19 cellular contexts compared by ENCODE assay signal in genomic region chr18:77139619-77140018, GRCh38. TPM values are rescaled to one million over a fixed set of nuclear protein-coding genes. Genes with fewer than 3 reads are reported as not detected.
DNase-seq lines count a peak whose midpoint lies in the region; ATAC-seq and TF ChIP-seq lines count a peak whose summit lies in the region.
"Had no signal": no experiment of that assay in that cellular context is flagged by ENCODE, and none has a peak within 500 bp of the region (broad histone marks: within the 10 kb centered on the region; RNA-seq: fewer than 3 reads in every experiment).

No MANE protein-coding gene starts in this region.

- H3K4me1 ChIP-seq in CD4-positive, CD25-positive, alpha-beta regulatory T cell (ENCODE audit: control insufficient read depth, insufficient read depth, low read length, poor library complexity, severe bottlenecking), result peaks cover 21% of the 10 kb centered on the region

- DNase-seq in T-helper 2 cell treated with Interferon-gamma antibody and Interleukin-4, amounts not matched to agents 5 μg/mL and 100 μg/mL, for 36 hours (ENCODE audit: low spot score), result no peak
- no peak for DNase-seq in T-helper 2 cell
- no peak for DNase-seq in CD4-positive, CD25-positive, alpha-beta regulatory T cell
- DNase-seq in activated B cell treated with CpG ODN at 0.5 μM for 24 hours, result no peak
- no peak for DNase-seq in stimulated activated effector memory CD8-positive, alpha-beta T cell treated with anti-CD3 and anti-CD28 coated beads, Interleukin-12 subunit alpha, Interleukin-12 subunit beta, amount 100 ng/mL, for 72 hours (ENCODE audit: low spot score in 2 of 2)
- no peak for DNase-seq in DMS 273 treated with DMSO at 0.1 percent for 48 hours (lab: John Stamatoyannopoulos, UW)
- DNase-seq: AML-193; Calu3; DMS53; NCI-H187; NCI-H2107; NCI-H510A; NCI-H748 treated with DMSO at 0.1 percent for 48 hours; NK-92 treated with Interleukin-12 subunit alpha and Interleukin-12 subunit beta, amount 100 ng/mL, for 24 hours had no signal

- intact Hi-C loops in activated B cell treated with CpG ODN at 0.5 μM for 24 hours (cut with micrococcal nuclease), result no loop called here

- no peak overlapping the region for H3K4me3 ChIP-seq in CD4-positive, CD25-positive, alpha-beta regulatory T cell (ENCODE audit: low read depth, low read length)
- H3K4me3 ChIP-seq: K562 had no signal

- no peaks in the 10 kb centered on the region for H3K36me3 ChIP-seq in CD4-positive, CD25-positive, alpha-beta regulatory T cell (ENCODE audit: control insufficient read depth, insufficient read depth, low read length)

- H3K9me3 ChIP-seq in CD4-positive, CD25-positive, alpha-beta regulatory T cell (ENCODE audit: control insufficient read depth in 2 of 2, low read length in 2 of 2), result peaks cover 6 to 22% of the 10 kb centered on the region in 2 experiments

- TF ChIP-seq CTCF in activated B cell treated with CpG ODN at 0.5 μM for 24 hours (IDR thresholded peaks at IDR 0.05), result no peak

- H3K27me3 ChIP-seq in CD4-positive, CD25-positive, alpha-beta regulatory T cell (ENCODE audit: control insufficient read depth, insufficient read depth, low read length), result no peaks in the 10 kb centered on the region

- peaks cover 30% of the 10 kb centered on the region for H3K9me3 Mint-ChIP-seq in T-helper 2 cell treated with Interferon-gamma antibody and Interleukin-4, amounts not matched to agents 5 μg/mL and 100 μg/mL, for 36 hours
- peaks cover 4 to 22% (median 10%) of the 10 kb centered on the region in 7 donors for H3K9me3 Mint-ChIP-seq in CD4-positive, CD25-positive, alpha-beta regulatory T cell
- H3K9me3 Mint-ChIP-seq in activated B cell treated with CpG ODN at 0.5 μM for 24 hours, result peaks cover 7% of the 10 kb centered on the region
- peaks cover 13% of the 10 kb centered on the region for H3K9me3 Mint-ChIP-seq in stimulated activated effector memory CD8-positive, alpha-beta T cell treated with anti-CD3 and anti-CD28 coated beads, Interleukin-12 subunit alpha, Interleukin-12 subunit beta, amount 100 ng/mL, for 72 hours

- POLR2A ChIA-PET in activated B cell treated with CpG ODN at 0.5 μM for 24 hours (lab: Charles Lee), result interaction anchor here (1.2 to 2.2 kb wide), 5 partner anchors 8 to 85 kb away, joined by 3 to 9 read pairs (median 5); partner anchors contain the start of gene MBP

- CTCF ChIA-PET in activated B cell treated with CpG ODN at 0.5 μM for 24 hours (lab: Charles Lee), result interaction anchor here (0.7 kb wide), 1 partner anchor 10 kb away, joined by 3 read pairs; no protein-coding TSS in a partner anchor

- H3K4me3 Mint-ChIP-seq in T-helper 2 cell treated with Interferon-gamma antibody and Interleukin-4, amounts not matched to agents 5 μg/mL and 100 μg/mL, for 36 hours, result no peak overlapping the region
- peak overlapping the region in 2 of 4 donors; percentile 52 to 56 for H3K4me3 Mint-ChIP-seq in CD4-positive, CD25-positive, alpha-beta regulatory T cell
- H3K4me3 Mint-ChIP-seq in activated B cell treated with CpG ODN at 0.5 μM for 24 hours, result no peak overlapping the region
- no peak overlapping the region for H3K4me3 Mint-ChIP-seq in stimulated activated effector memory CD8-positive, alpha-beta T cell treated with anti-CD3 and anti-CD28 coated beads, Interleukin-12 subunit alpha, Interleukin-12 subunit beta, amount 100 ng/mL, for 72 hours

- peaks cover 42% of the 10 kb centered on the region for H3K4me1 Mint-ChIP-seq in T-helper 2 cell treated with Interferon-gamma antibody and Interleukin-4, amounts not matched to agents 5 μg/mL and 100 μg/mL, for 36 hours (ENCODE audit: low read depth)
- H3K4me1 Mint-ChIP-seq in CD4-positive, CD25-positive, alpha-beta regulatory T cell, result peaks cover 14 to 46% (median 33%) of the 10 kb centered on the region in 4 donors
- H3K4me1 Mint-ChIP-seq in activated B cell treated with CpG ODN at 0.5 μM for 24 hours, result peaks cover 33% of the 10 kb centered on the region
- peaks cover 43% of the 10 kb centered on the region for H3K4me1 Mint-ChIP-seq in stimulated activated effector memory CD8-positive, alpha-beta T cell treated with anti-CD3 and anti-CD28 coated beads, Interleukin-12 subunit alpha, Interleukin-12 subunit beta, amount 100 ng/mL, for 72 hours

- H3K27ac Mint-ChIP-seq in T-helper 2 cell treated with Interferon-gamma antibody and Interleukin-4, amounts not matched to agents 5 μg/mL and 100 μg/mL, for 36 hours, result peak overlapping the region; percentile 42
- peak overlapping the region; percentile 89 to 97 (median 92) for H3K27ac Mint-ChIP-seq in CD4-positive, CD25-positive, alpha-beta regulatory T cell
- peak overlapping the region; percentile 82 for H3K27ac Mint-ChIP-seq in activated B cell treated with CpG ODN at 0.5 μM for 24 hours
- peak overlapping the region; percentile 38 for H3K27ac Mint-ChIP-seq in stimulated activated effector memory CD8-positive, alpha-beta T cell treated with anti-CD3 and anti-CD28 coated beads, Interleukin-12 subunit alpha, Interleukin-12 subunit beta, amount 100 ng/mL, for 72 hours

- no peaks in the 10 kb centered on the region for H3K27me3 Mint-ChIP-seq in T-helper 2 cell treated with Interferon-gamma antibody and Interleukin-4, amounts not matched to agents 5 μg/mL and 100 μg/mL, for 36 hours (ENCODE audit: low read depth)
- no peaks in the 10 kb centered on the region for H3K27me3 Mint-ChIP-seq in CD4-positive, CD25-positive, alpha-beta regulatory T cell
- H3K27me3 Mint-ChIP-seq in activated B cell treated with CpG ODN at 0.5 μM for 24 hours, result no peaks in the 10 kb centered on the region

- H3K36me3 Mint-ChIP-seq in T-helper 2 cell treated with Interferon-gamma antibody and Interleukin-4, amounts not matched to agents 5 μg/mL and 100 μg/mL, for 36 hours (ENCODE audit: low read depth), result peaks cover 26% of the 10 kb centered on the region
- peaks cover 10% of the 10 kb centered on the region for H3K36me3 Mint-ChIP-seq in CD4-positive, CD25-positive, alpha-beta regulatory T cell
- peaks cover 11% of the 10 kb centered on the region for H3K36me3 Mint-ChIP-seq in activated B cell treated with CpG ODN at 0.5 μM for 24 hours (ENCODE audit: low read depth)
- peaks cover 8% of the 10 kb centered on the region for H3K36me3 Mint-ChIP-seq in stimulated activated effector memory CD8-positive, alpha-beta T cell treated with anti-CD3 and anti-CD28 coated beads, Interleukin-12 subunit alpha, Interleukin-12 subunit beta, amount 100 ng/mL, for 72 hours

- no peak overlapping the region for H3K27ac ChIP-seq in CD4-positive, CD25-positive, alpha-beta regulatory T cell (ENCODE audit: insufficient read depth, low read length, poor library complexity, severe bottlenecking)
- H3K27ac ChIP-seq: 22Rv1 had no signal

- no peak for ATAC-seq in CD4-positive, CD25-positive, alpha-beta regulatory T cell (ENCODE audit: low read depth in 2 of 2)
- ATAC-seq in activated B cell treated with CpG ODN at 0.5 μM for 24 hours (ENCODE audit: low read depth), result no peak
- no peak for ATAC-seq in stimulated activated effector memory CD8-positive, alpha-beta T cell treated with anti-CD3 and anti-CD28 coated beads, Interleukin-12 subunit alpha, Interleukin-12 subunit beta, amount 100 ng/mL, for 72 hours
- ATAC-seq in HG03378 (IDR thresholded peaks at IDR 0.05; ENCODE audit: unreplicated experiment), result no peak
- no peak for ATAC-seq in HG02588 (IDR thresholded peaks at IDR 0.05; ENCODE audit: unreplicated experiment)
- ATAC-seq: K562, Right ventricle myocardium inferior had no signal

RNA-seq across cellular contexts. Expression of gene MBP, which starts 7.0 kb away (rescaled TPM):
- 172 TPM for total RNA-seq in CD4-positive, CD25-positive, alpha-beta regulatory T cell
- 100 to 1,000 TPM; 134 to 145 (median 141) TPM for polyA plus RNA-seq in CD4-positive, CD25-positive, alpha-beta regulatory T cell
- total RNA-seq in activated B cell treated with CpG ODN at 0.5 μM for 24 hours, result 88.0 and 92.7 TPM in 2 replicates
- polyA plus RNA-seq: K562 had no signal

Comparison
In these comparisons a context has a peak if more than half of its experiments do, and no peak if none do; other contexts are left out.
1. H3K27ac Mint-ChIP-seq: peak in every context shown above with its lines; median percentile 92 in CD4-positive, CD25-positive, alpha-beta regulatory T cell; 82 in activated B cell treated with CpG ODN at 0.5 μM for 24 hours; 42 in T-helper 2 cell treated with Interferon-gamma antibody and Interleukin-4, amounts not matched to agents 5 μg/mL and 100 μg/mL, for 36 hours; 38 in stimulated activated effector memory CD8-positive, alpha-beta T cell treated with anti-CD3 and anti-CD28 coated beads, Interleukin-12 subunit alpha, Interleukin-12 subunit beta, amount 100 ng/mL, for 72 hours.